9 cellular contexts compared by ENCODE assay signal in genomic region chr1:220786057-220786336, GRCh38. TPM values are rescaled to one million over a fixed set of nuclear protein-coding genes. Genes with fewer than 3 reads are reported as not detected.
DNase-seq lines count a peak whose midpoint lies in the region; ATAC-seq and TF ChIP-seq lines count a peak whose summit lies in the region.
"Had no signal": no experiment of that assay in that cellular context is flagged by ENCODE, and none has a peak within 500 bp of the region (broad histone marks: within the 10 kb centered on the region; RNA-seq: fewer than 3 reads in every experiment).

No MANE protein-coding gene starts in this region.

- 15 to 27% methylated on average over 11 to 13 of the region's 13 CpGs for WGBS in mesodermal cell (ENCODE audit: insufficient coverage in 2 of 2), 2 experiments

- H3K9ac ChIP-seq in HCT116 (ENCODE audit: low read length), result no peak overlapping the region

- in situ Hi-C loops in brain microvascular endothelial cell (cut with HindIII; ENCODE audit: low pct_ligation_motif_present, low sequenced_read_pairs), result no loop called here

- CTCF ChIA-PET in AG04449 (lab: Yijun Ruan, JAX), result interaction anchor here (0.9 to 9.1 kb wide), 8 partner anchors 10 to 650 kb away, joined by 3 to 85 read pairs (median 4); no protein-coding TSS in a partner anchor
- CTCF ChIA-PET in HCT116 (lab: Charles Lee), result interaction anchor here (3.0 to 3.4 kb wide), 2 partner anchors 10 to 505 kb away, joined by 9 to 29 read pairs; no protein-coding TSS in a partner anchor

- RAD21 ChIA-PET in HCT116 (lab: Charles Lee; ENCODE audit: low non-redundant PET in 1 of 2, low total read pairs in 2 of 2, uncharacterized antibody in 2 of 2, unreplicated experiment in 2 of 2), result no interaction called here

- BruUV-seq in HCT116 (replicated peaks; lab: Mats Ljungman, UMichigan), result no TSS peak

- H3K4me3 ChIP-seq in AG04449 (ENCODE audit: low read depth, low read length) (peak overlapping the region; percentile 53; the same call in 1 of the 2 replicates), HCT116 (replicated peaks in 1 of 2; ENCODE audit: low read depth in 1 of 2, low read length in 2 of 2) (no peak overlapping the region), brain microvascular endothelial cell (ENCODE audit: low read depth, low read length) (peak overlapping the region; percentile 56), mesodermal cell (ENCODE audit: extremely low read depth, insufficient read depth, low read length, poor library complexity, severe bottlenecking) (peak overlapping the region; percentile 52)

- H4K20me1 ChIP-seq in HCT116 (ENCODE audit: insufficient read depth), result no peaks in the 10 kb centered on the region

- no peaks in the 10 kb centered on the region for H3K9me3 ChIP-seq in HCT116 (ENCODE audit: control insufficient read depth in 1 of 2, insufficient read depth in 1 of 2, low read depth in 1 of 2, low read length in 2 of 2)
- no peaks in the 10 kb centered on the region for H3K9me3 ChIP-seq in mesodermal cell (ENCODE audit: control insufficient read depth, low read length)

- H3K4me2 ChIP-seq in HCT116 (ENCODE audit: low read length), result no peak overlapping the region

- TF ChIP-seq RAD21 in HCT116 (IDR thresholded peaks at IDR 0.05; ENCODE audit: low read depth), result no peak

- H3K79me2 ChIP-seq in HCT116 (ENCODE audit: insufficient read depth, low read length), result peaks cover 13% of the 10 kb centered on the region

- ATAC-seq in HCT116 (no peak), HG02840 (IDR thresholded peaks at IDR 0.05; ENCODE audit: low FRiP score, unreplicated experiment) (no peak)

- TF ChIP-seq POLR2A in HCT116 (IDR thresholded peaks at IDR 0.05; ENCODE audit: borderline replicate concordance, extremely low read depth, insufficient read depth, insufficient read length), result no peak

- peaks cover 9 to 25% of the 10 kb centered on the region in 2 experiments for H3K4me1 ChIP-seq in HCT116 (ENCODE audit: control insufficient read depth in 1 of 2, insufficient read depth in 2 of 2, low read length in 2 of 2)
- peaks cover 3% of the 10 kb centered on the region for H3K4me1 ChIP-seq in mesodermal cell (ENCODE audit: control insufficient read depth, insufficient read depth, low read length, poor library complexity, severe bottlenecking)

- H3K27me3 ChIP-seq in HCT116 (ENCODE audit: insufficient read depth, low read length) (no peaks in the 10 kb centered on the region), brain microvascular endothelial cell (replicated peaks) (no peaks in the 10 kb centered on the region)

- H3K27ac ChIP-seq in HCT116 (ENCODE audit: low read depth, low read length) (peak overlapping the region; percentile 80; the same call in 1 of the 2 replicates), brain microvascular endothelial cell (no peak overlapping the region), mesodermal cell (ENCODE audit: low read depth, low read length, severe bottlenecking) (no peak overlapping the region)

- no peak for DNase-seq in AG04449 (ENCODE audit: low read depth, low spot score)
- DNase-seq in HCT116 (ENCODE audit: low read depth, low spot score), result no peak
- no peak for DNase-seq in brain microvascular endothelial cell
- DNase-seq in UCSD-AML1 (lab: John Stamatoyannopoulos, UW; ENCODE audit: unreplicated experiment), result no peak
- DNase-seq in T-helper 2 cell, result no peak
- DNase-seq in NCI-H2227 (lab: John Stamatoyannopoulos, UW; ENCODE audit: unreplicated experiment), result no peak

- TF ChIP-seq CTCF in AG04449 (IDR thresholded peaks at IDR 0.05; ENCODE audit: insufficient read depth, low read length, missing control alignments) (no peak), HCT116 (IDR thresholded peaks at IDR 0.05 in 2 of 3, conservative IDR thresholded peaks at IDR 0.05 in 1 of 3; ENCODE audit: borderline replicate concordance in 1 of 3, insufficient read depth in 1 of 3, low read depth in 2 of 3, low read length in 2 of 3) (no peak), brain microvascular endothelial cell (IDR thresholded peaks at IDR 0.05; ENCODE audit: low read depth, low read length, missing control alignments) (no peak)

- no peaks in the 10 kb centered on the region for H3K9me2 ChIP-seq in HCT116 (ENCODE audit: insufficient read depth)

- H3K36me3 ChIP-seq in HCT116 (ENCODE audit: control insufficient read depth in 1 of 2, insufficient read depth in 2 of 2, low read length in 2 of 2) (no peaks in the 10 kb centered on the region), brain microvascular endothelial cell (replicated peaks) (no peaks in the 10 kb centered on the region), mesodermal cell (ENCODE audit: control insufficient read depth, insufficient read depth, low read length) (no peaks in the 10 kb centered on the region)

- intact Hi-C loops in HCT116 (cut with micrococcal nuclease), result no loop called here

- POLR2A ChIA-PET in AG04449 (lab: Yijun Ruan, JAX) (no interaction called here), HCT116 (lab: Charles Lee) (interaction anchor here (1.2 kb wide), 2 partner anchors 11 to 505 kb away, joined by 3 to 4 read pairs; no protein-coding TSS in a partner anchor)

- H2AFZ ChIP-seq in HCT116 (ENCODE audit: low read depth, low read length, poor library complexity, severe bottlenecking), result no peak overlapping the region

TF ChIP-seq in HCT116, 20 proteins besides CTCF, POLR2A, EP300 and RAD21:
- no peak for TF ChIP-seq SIN3A (IDR thresholded peaks at IDR 0.05; ENCODE audit: low read depth)
- no peak for TF ChIP-seq EZH2 (IDR thresholded peaks at IDR 0.05)
- TF ChIP-seq ZFX (IDR thresholded peaks at IDR 0.05), result no peak
- TF ChIP-seq MAX (IDR thresholded peaks at IDR 0.05), result no peak
- TF ChIP-seq CEBPB (IDR thresholded peaks at IDR 0.05; ENCODE audit: low read depth), result no peak
- no peak for TF ChIP-seq ELF1 (IDR thresholded peaks at IDR 0.05; ENCODE audit: borderline replicate concordance, low read depth)
- no peak for TF ChIP-seq EGR1 (IDR thresholded peaks at IDR 0.05; ENCODE audit: low read depth)
- no peak for TF ChIP-seq TCF7L2 (IDR thresholded peaks at IDR 0.05; ENCODE audit: borderline replicate concordance, extremely low read depth, insufficient read depth, insufficient read length)
- no peak for TF ChIP-seq FOSL1 (IDR thresholded peaks at IDR 0.05; ENCODE audit: low read depth)
- no peak for TF ChIP-seq POLR2AphosphoS5 (IDR thresholded peaks at IDR 0.05; ENCODE audit: low read depth, low read length)
- TF ChIP-seq SRF (IDR thresholded peaks at IDR 0.05; ENCODE audit: low read depth), result no peak
- no peak for TF ChIP-seq REST (IDR thresholded peaks at IDR 0.05; ENCODE audit: low read depth)
- no peak for TF ChIP-seq EZH2phosphoT487 (IDR thresholded peaks at IDR 0.05; ENCODE audit: borderline replicate concordance)
- TF ChIP-seq YY1 (IDR thresholded peaks at IDR 0.05; ENCODE audit: extremely low read depth, insufficient replicate concordance, low read depth, low read length), result no peak
- TF ChIP-seq CBX3 (IDR thresholded peaks at IDR 0.05; ENCODE audit: low read depth), result no peak
TF ChIP-seq in HCT116: peak in this region for 0.

RNA-seq across cellular contexts. Expression of gene MTARC1, which starts 0.7 kb away (rescaled TPM):
- total RNA-seq in HCT116 (2021; ENCODE audit: unreplicated experiment), result 26.5 TPM
- polyA plus RNA-seq in HCT116 (2012), result 7.6 and 10.2 TPM in 2 replicates
- 5.2 TPM for polyA plus RNA-seq in mesodermal cell (2013, experiment 1 of 2)
- polyA plus RNA-seq in mesodermal cell (2013, experiment 2 of 2), result 6.5 TPM
- total RNA-seq: T-helper 1 cell treated with Interleukin-12 subunit alpha and Interleukin-12 subunit beta and Interleukin-4 antibody, amounts not matched to agents 30 ng/mL and 1 ng/mL, for 36 hours had no signal

RNA-seq across cellular contexts. Expression of gene MTARC2, which starts 37.9 kb away (rescaled TPM):
- 16.6 TPM for total RNA-seq in HCT116 (2021; ENCODE audit: unreplicated experiment)
- 10.3 and 12.9 TPM in 2 replicates for polyA plus RNA-seq in HCT116 (2012)
- 2.7 TPM for polyA plus RNA-seq in mesodermal cell (2013, experiment 1 of 2)
- 2.0 TPM for polyA plus RNA-seq in mesodermal cell (2013, experiment 2 of 2)
- total RNA-seq: T-helper 1 cell treated with Interleukin-12 subunit alpha and Interleukin-12 subunit beta and Interleukin-4 antibody, amounts not matched to agents 30 ng/mL and 1 ng/mL, for 36 hours had no signal

Comparison
In these comparisons a context has a peak if more than half of its experiments do, and no peak if none do; other contexts are left out.
1. H3K4me3 ChIP-seq: peak in AG04449 (single experiment), brain microvascular endothelial cell (single experiment) and mesodermal cell (single experiment); none in HCT116 (0 of 2).